In the genomic region with DNA sequence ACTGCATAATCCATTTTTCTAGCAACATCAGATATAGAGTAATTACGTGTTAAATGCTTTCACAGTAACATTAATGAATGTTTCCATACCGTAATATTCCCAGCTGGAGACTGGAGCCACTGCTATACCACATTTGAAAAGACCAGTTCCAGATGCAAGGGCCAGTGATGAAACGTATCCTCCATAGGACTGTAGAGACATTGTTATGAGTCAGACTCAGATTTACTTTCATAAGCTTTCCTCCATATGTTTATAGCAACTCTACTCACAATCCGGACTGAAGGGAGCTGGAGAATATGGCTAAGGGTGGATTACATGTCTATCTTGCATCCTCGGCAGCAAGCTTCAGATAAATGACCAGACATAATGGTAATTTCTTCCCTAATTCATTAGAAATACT, we compare ENCODE assay signal across 18 cellular contexts. TPM values are rescaled to one million over a fixed set of nuclear protein-coding genes. Genes with fewer than 3 reads are reported as not detected.
A peak's percentile ranks its signal among the peaks of the same experiment; 100 is the strongest.
DNase-seq lines count a peak whose midpoint lies in the region; TF ChIP-seq lines count a peak whose summit lies in the region.
"Had no signal": no experiment of that assay in that cellular context is flagged by ENCODE, and none has a peak within 500 bp of the region (broad histone marks: within the 10 kb centered on the region; RNA-seq: fewer than 3 reads in every experiment).

No MANE protein-coding gene starts in this region.

- H3K9me3 Mint-ChIP-seq in activated T-cell treated with anti-CD3 and anti-CD28 coated beads, Interleukin-2, amount 50 U/mL, for 24 hours: no peaks in the 10 kb centered on the region

- no peak overlapping the region for H3K4me3 Mint-ChIP-seq in activated T-cell treated with anti-CD3 and anti-CD28 coated beads, Interleukin-2, amount 50 U/mL, for 24 hours

- peaks cover 27% of the 10 kb centered on the region for H3K27me3 Mint-ChIP-seq in activated T-cell treated with anti-CD3 and anti-CD28 coated beads, Interleukin-2, amount 50 U/mL, for 24 hours

- no peak overlapping the region for H3K27ac Mint-ChIP-seq in activated T-cell treated with anti-CD3 and anti-CD28 coated beads, Interleukin-2, amount 50 U/mL, for 24 hours

- no peaks in the 10 kb centered on the region for H3K36me3 Mint-ChIP-seq in activated T-cell treated with anti-CD3 and anti-CD28 coated beads, Interleukin-2, amount 50 U/mL, for 24 hours (ENCODE audit: low read depth)

- DNase-seq in EH (ENCODE audit: low read depth) (peak; percentile 13), HT1080 (ENCODE audit: low read depth) (peak; percentile 30), fibroblast of gingiva (ENCODE audit: low read depth) (peak; percentile 46), iris pigment epithelial cell (ENCODE audit: low read depth) (peak; percentile 72), AG08396 (ENCODE audit: low spot score) (no peak), HEK293T (ENCODE audit: extremely low spot score) (no peak)
- no peak for DNase-seq in activated effector memory CD4-positive, alpha-beta T cell treated with anti-CD3 and anti-CD28 coated beads, Interleukin-2, amount 50 U/mL, for 16 hours
- DNase-seq in activated T-cell treated with anti-CD3 and anti-CD28 coated beads, Interleukin-2, amount 50 U/mL, for 24 hours: no peak
- DNase-seq: H7, NCI-H187, NCI-H2107, NCI-H226, NCI-H526, PC-3, RPMI8226, SHP77 treated with DMSO at 0.1 percent for 48 hours had no signal

- POLR2A ChIA-PET in HEK293T (lab: Yijun Ruan, JAX): no interaction called here

- CTCF ChIA-PET in HEK293T (lab: Yijun Ruan, JAX): no interaction called here

- peaks cover 10% of the 10 kb centered on the region for H3K4me1 Mint-ChIP-seq in activated T-cell treated with anti-CD3 and anti-CD28 coated beads, Interleukin-2, amount 50 U/mL, for 24 hours (ENCODE audit: low read depth)

TF ChIP-seq in HEK293T, 16 proteins besides CTCF, POLR2A, EP300 and RAD21:
- TF ChIP-seq LEF1 (IDR thresholded peaks at IDR 0.05; ENCODE audit: borderline replicate concordance): no peak
- no peak for TF ChIP-seq FOXK2 (IDR thresholded peaks at IDR 0.05)
- TF ChIP-seq TARDBP (IDR thresholded peaks at IDR 0.05): no peak
- no peak for TF ChIP-seq SUZ12 (IDR thresholded peaks at IDR 0.05)
- no peak for TF ChIP-seq FOXM1 (IDR thresholded peaks at IDR 0.05; ENCODE audit: borderline replicate concordance)
- TF ChIP-seq CTBP1 (IDR thresholded peaks at IDR 0.05; ENCODE audit: borderline replicate concordance): no peak

RNA-seq across cellular contexts. Expression of gene GCG, which starts 22.7 kb away (rescaled TPM):
- 0.16 TPM in 1 of 2 replicates, not detected in the other for total RNA-seq in HT1080 (2014; rRNA removed; shearing (Covaris generic))
- not detected in 2 replicates for polyA plus RNA-seq in HT1080 (2015; cell fraction: cytosol; rRNA removed)
- not detected in 2 replicates for polyA plus RNA-seq in HT1080 (2015; cell fraction: nucleus; rRNA removed)
- total RNA-seq: H7, M059J, PC-3 had no signal
- polyA plus RNA-seq: A549 had no signal

Comparison
In these comparisons a context has a peak if more than half of its experiments do, and no peak if none do; other contexts are left out.
1. DNase-seq: peak in EH (single experiment), HT1080 (single experiment), fibroblast of gingiva (single experiment) and iris pigment epithelial cell (single experiment); none in AG08396 (single experiment), activated effector memory CD4-positive, alpha-beta T cell treated with anti-CD3 and anti-CD28 coated beads, Interleukin-2, amount 50 U/mL, for 16 hours (single experiment), activated T-cell treated with anti-CD3 and anti-CD28 coated beads, Interleukin-2, amount 50 U/mL, for 24 hours (single experiment) and HEK293T (single experiment).